ENCODE assay signal across 1 cellular context in genomic region chr15:64459382-64459781, GRCh38.
TF ChIP-seq lines count a peak whose summit lies in the region.

No MANE protein-coding gene starts in this region.

TF ChIP-seq in A549, 52 proteins besides CTCF, POLR2A, EP300 and RAD21 (continued from another document):
- TF ChIP-seq PBX3 (IDR thresholded peaks at IDR 0.05) (no peak), CBX8 (IDR thresholded peaks at IDR 0.05) (no peak), ESRRA (IDR thresholded peaks at IDR 0.05; ENCODE audit: borderline replicate concordance, low read length) (no peak), HMGXB4 (CRISPR knock-in tag; IDR thresholded peaks at IDR 0.05; ENCODE audit: borderline replicate concordance) (no peak), EHMT2 (IDR thresholded peaks at IDR 0.05; ENCODE audit: low read depth) (no peak), RFX5 (IDR thresholded peaks at IDR 0.05) (no peak), MAZ (IDR thresholded peaks at IDR 0.05; ENCODE audit: borderline replicate concordance, low read depth, low read length) (no peak), KDM5A (IDR thresholded peaks at IDR 0.05) (no peak), CHD4 (IDR thresholded peaks at IDR 0.05; ENCODE audit: borderline replicate concordance) (no peak), ZFP36 (IDR thresholded peaks at IDR 0.05; ENCODE audit: borderline replicate concordance, partially characterized antibody) (no peak), FOSB (CRISPR knock-in tag; IDR thresholded peaks at IDR 0.05) (no peak), GATA3 (IDR thresholded peaks at IDR 0.05; ENCODE audit: borderline replicate concordance) (no peak)
TF ChIP-seq in A549: peak in this region for 0.
